In genomic region chr12:1473418-1473817, GRCh38 we compare ENCODE assay signal across 10 cellular contexts.
A peak's percentile ranks its signal among the peaks of the same experiment; 100 is the strongest.
DNase-seq lines count a peak whose midpoint lies in the region; ATAC-seq, FAIRE-seq and TF ChIP-seq lines count a peak whose summit lies in the region.
"Had no signal": no experiment of that assay in that cellular context is flagged by ENCODE, and none has a peak within 500 bp of the region (broad histone marks: within the 10 kb centered on the region; RNA-seq: fewer than 3 reads in every experiment).

No MANE protein-coding gene starts in this region.

- peak; percentile 15 for DNase-seq in CD1c-positive myeloid dendritic cell (ENCODE audit: extremely low spot score)
- peak; percentile 12 to 40 for DNase-seq in activated CD4-positive, alpha-beta T cell treated with anti-CD3 and anti-CD28 coated beads, Interleukin-2, amount 50 U/mL, for 48 hours
- DNase-seq in kidney = peak; percentile 75
- DNase-seq in NCI-H524 treated with DMSO at 0.1 percent for 48 hours (lab: John Stamatoyannopoulos, UW) = no peak
- DNase-seq in ureter (ENCODE audit: low spot score) = no peak

- H3K9me3 ChIP-seq in HUES48 (ENCODE audit: control insufficient read depth, insufficient read depth, low read length) (no peaks in the 10 kb centered on the region), kidney (ENCODE audit: control insufficient read depth in 1 of 2, low read length in 2 of 2) (no peaks in the 10 kb centered on the region)

- no peak for TF ChIP-seq CTCF in kidney (IDR thresholded peaks at IDR 0.05; ENCODE audit: borderline replicate concordance, extremely low read depth, insufficient read depth)

- FAIRE-seq in kidney (lab: Jason Lieb, UNC) = no peak
- FAIRE-seq: GM18507 had no signal

- H3K4me3 ChIP-seq in HUES48 (ENCODE audit: low read depth, low read length) (no peak overlapping the region), kidney (ENCODE audit: low read length in 2 of 2) (no peak overlapping the region)

- intact Hi-C loops in kidney (cut with DNase I) = no loop called here

- ATAC-seq in GM21447 (IDR thresholded peaks at IDR 0.05; ENCODE audit: unreplicated experiment) (no peak), GM18520 (IDR thresholded peaks at IDR 0.05; ENCODE audit: unreplicated experiment) (no peak)

- peak overlapping the region; percentile 79 for H3K27ac ChIP-seq in HUES48 (ENCODE audit: low read depth, low read length)
- H3K27ac ChIP-seq in kidney (ENCODE audit: low read depth in 2 of 2, low read length in 2 of 2) = no peak overlapping the region
- H3K27ac ChIP-seq: KMS-11 had no signal

- peaks cover 19% of the 10 kb centered on the region for H3K4me1 ChIP-seq in HUES48 (ENCODE audit: control insufficient read depth, insufficient read depth, low read length)
- H3K4me1 ChIP-seq in kidney (ENCODE audit: control insufficient read depth in 1 of 2, insufficient read depth in 1 of 2, low read depth in 1 of 2, low read length in 2 of 2) = peaks cover 0 to 3% of the 10 kb centered on the region in 2 donors

- H3K36me3 ChIP-seq in HUES48 (ENCODE audit: control insufficient read depth, insufficient read depth, low read length) = no peaks in the 10 kb centered on the region
- no peaks in the 10 kb centered on the region for H3K36me3 ChIP-seq in kidney (ENCODE audit: control insufficient read depth in 1 of 2, insufficient read depth in 2 of 2, low read length in 2 of 2)

- H3K27me3 ChIP-seq in HUES48 (ENCODE audit: control insufficient read depth, insufficient read depth, low read length) = no peaks in the 10 kb centered on the region

- H3K9ac ChIP-seq in HUES48 (ENCODE audit: low read depth, low read length) (no peak overlapping the region), kidney (ENCODE audit: low read length in 2 of 2) (no peak overlapping the region)
- H3K9ac ChIP-seq: KMS-11 had no signal

Comparison
In these comparisons a context has a peak if more than half of its experiments do, and no peak if none do; other contexts are left out.
1. DNase-seq: peak in CD1c-positive myeloid dendritic cell (single experiment), activated CD4-positive, alpha-beta T cell treated with anti-CD3 and anti-CD28 coated beads, Interleukin-2, amount 50 U/mL, for 48 hours (2 of 2) and kidney (single experiment); none in NCI-H524 treated with DMSO at 0.1 percent for 48 hours (single experiment) and ureter (single experiment).